27 cellular contexts compared by ENCODE assay signal in genomic region chr6:88145298-88145963, GRCh38. TPM values are rescaled to one million over a fixed set of nuclear protein-coding genes. Genes with fewer than 3 reads are reported as not detected.
A peak's percentile ranks its signal among the peaks of the same experiment; 100 is the strongest.
DNase-seq lines count a peak whose midpoint lies in the region; ATAC-seq, FAIRE-seq and TF ChIP-seq lines count a peak whose summit lies in the region.
"Had no signal": no experiment of that assay in that cellular context is flagged by ENCODE, and none has a peak within 500 bp of the region (broad histone marks: within the 10 kb centered on the region; RNA-seq: fewer than 3 reads in every experiment).

No MANE protein-coding gene starts in this region.

- H3K27ac ChIP-seq in OCI-LY1 (ENCODE audit: low read depth, low read length, poor library complexity, severe bottlenecking) (peak overlapping the region; percentile 1), gastrocnemius medialis (no peak overlapping the region)
- H3K27ac ChIP-seq: BLaER1, GM23248, HL-60, SJSA1 had no signal

- H3K9me3 ChIP-seq in OCI-LY1 (ENCODE audit: low read length) (no peaks in the 10 kb centered on the region), gastrocnemius medialis (no peaks in the 10 kb centered on the region), MG63 (no peaks in the 10 kb centered on the region)
- H3K9me3 ChIP-seq: BLaER1, SJSA1 had no signal

- H3F3A ChIP-seq in OCI-LY1 (ENCODE audit: insufficient read depth, low read length): peaks cover 12% of the 10 kb centered on the region; the same call in 1 of the 2 replicates

- DNase-seq in GM12892 (ENCODE audit: insufficient read length) (no peak), memory B cell (ENCODE audit: low spot score in 2 of 2) (no peak), gastrocnemius medialis (no peak), MG63 (no peak), COLO668 (lab: John Stamatoyannopoulos, UW; ENCODE audit: unreplicated experiment) (no peak)
- DNase-seq in effector memory CD8-positive, alpha-beta T cell: no peak
- DNase-seq: CD4-positive, alpha-beta T cell; GDM1; GM23248; H9; HFFc6; KG1; NCI-H1092 treated with DMSO at 0.1 percent for 48 hours; NCI-H1436 treated with DMSO at 0.1 percent for 48 hours; NCI-H2029; NCI-H2171; NCI-H345; NCI-H524; T-helper 1 cell had no signal

- H2AFZ ChIP-seq in OCI-LY1 (ENCODE audit: low read length): no peak overlapping the region
- H2AFZ ChIP-seq: GM23248 had no signal

- H3K27me3 Mint-ChIP-seq in memory B cell: no peaks in the 10 kb centered on the region
- H3K27me3 Mint-ChIP-seq in effector memory CD8-positive, alpha-beta T cell: peaks cover 17 to 48% of the 10 kb centered on the region in 2 donors

- intact Hi-C loops in gastrocnemius medialis (cut with DNase I; ENCODE audit: low total_unique reads): no loop called here

- TF ChIP-seq CTCF in OCI-LY1 (IDR thresholded peaks at IDR 0.05; ENCODE audit: low read length) (no peak), gastrocnemius medialis (IDR thresholded peaks at IDR 0.05 in 4 of 5, conservative IDR thresholded peaks at IDR 0.05 in 1 of 5) (no peak)

- H3K9ac ChIP-seq in OCI-LY1 (ENCODE audit: low read length): no peak overlapping the region
- H3K9ac ChIP-seq: BLaER1, GM23248 had no signal

- H4K20me1 ChIP-seq in OCI-LY1 (ENCODE audit: insufficient read depth, low read length): no peaks in the 10 kb centered on the region
- H4K20me1 ChIP-seq: BLaER1 had no signal

- in situ Hi-C loops in gastrocnemius medialis (cut with MboI; ENCODE audit: low sequenced_read_pairs in 4 of 4): no loop called here

- H3K9me2 ChIP-seq in OCI-LY1 (ENCODE audit: low read depth, low read length): no peaks in the 10 kb centered on the region

- FAIRE-seq in GM12892 (lab: Jason Lieb, UNC): peak; percentile 44
- FAIRE-seq: HepG2 had no signal

- H3K27me3 ChIP-seq in OCI-LY1 (ENCODE audit: insufficient read depth, low read length) (no peaks in the 10 kb centered on the region), gastrocnemius medialis (no peaks in the 10 kb centered on the region), MG63 (peaks cover 2% of the 10 kb centered on the region; the same call in 1 of the 2 replicates)
- H3K27me3 ChIP-seq: BLaER1, SJSA1 had no signal

- H3K4me3 Mint-ChIP-seq in memory B cell: no peak overlapping the region
- no peak overlapping the region for H3K4me3 Mint-ChIP-seq in effector memory CD8-positive, alpha-beta T cell
- H3K4me3 Mint-ChIP-seq: CD4-positive, alpha-beta T cell; H9; HFFc6 had no signal

- ATAC-seq in memory B cell (ENCODE audit: low read depth): no peak
- ATAC-seq in effector memory CD8-positive, alpha-beta T cell (replicated peaks): no peak
- no peak for ATAC-seq in gastrocnemius medialis
- ATAC-seq: HepG2, Right ventricle myocardium inferior had no signal

- H3K4me3 ChIP-seq in OCI-LY1 (ENCODE audit: low read depth, low read length, poor library complexity, severe bottlenecking) (no peak overlapping the region), gastrocnemius medialis (no peak overlapping the region), MG63 (no peak overlapping the region)
- H3K4me3 ChIP-seq: BLaER1, GM23248, SJSA1 had no signal

- H3K4me1 Mint-ChIP-seq in memory B cell: peaks cover 22% of the 10 kb centered on the region
- no peaks in the 10 kb centered on the region for H3K4me1 Mint-ChIP-seq in effector memory CD8-positive, alpha-beta T cell (ENCODE audit: low read depth in 2 of 2)

- peak overlapping the region; percentile 89 for H3K27ac Mint-ChIP-seq in memory B cell
- no peak overlapping the region for H3K27ac Mint-ChIP-seq in effector memory CD8-positive, alpha-beta T cell
- H3K27ac Mint-ChIP-seq: CD4-positive, alpha-beta T cell; H9; HFFc6 had no signal

- TF ChIP-seq POLR2A in GM12892 (IDR thresholded peaks at IDR 0.05; ENCODE audit: low read depth, low read length) (no peak), gastrocnemius medialis (IDR thresholded peaks at IDR 0.05) (no peak)

- no peak overlapping the region for H3K4me2 ChIP-seq in OCI-LY1 (ENCODE audit: low read length)
- H3K4me2 ChIP-seq: BLaER1 had no signal

- H3K36me3 Mint-ChIP-seq in memory B cell: peaks cover 4% of the 10 kb centered on the region
- H3K36me3 Mint-ChIP-seq in effector memory CD8-positive, alpha-beta T cell (ENCODE audit: insufficient read depth): no peaks in the 10 kb centered on the region

- H3K79me2 ChIP-seq in OCI-LY1 (ENCODE audit: insufficient read depth, low read length): no peaks in the 10 kb centered on the region

- H3K36me3 ChIP-seq in OCI-LY1 (ENCODE audit: insufficient read depth, low read length) (peaks cover 22% of the 10 kb centered on the region), gastrocnemius medialis (no peaks in the 10 kb centered on the region), MG63 (no peaks in the 10 kb centered on the region)
- H3K36me3 ChIP-seq: BLaER1, SJSA1 had no signal

- no peaks in the 10 kb centered on the region for H3K9me3 Mint-ChIP-seq in memory B cell
- H3K9me3 Mint-ChIP-seq in effector memory CD8-positive, alpha-beta T cell: no peaks in the 10 kb centered on the region
- H3K9me3 Mint-ChIP-seq: CD4-positive, alpha-beta T cell had no signal

- H3K4me1 ChIP-seq in OCI-LY1 (ENCODE audit: insufficient read depth, low read length, severe bottlenecking) (peaks cover 39% of the 10 kb centered on the region), gastrocnemius medialis (no peaks in the 10 kb centered on the region)
- H3K4me1 ChIP-seq: BLaER1, SJSA1 had no signal

RNA-seq across cellular contexts. Expression of gene CNR1, which starts 20.7 kb away (rescaled TPM):
- 3.4 TPM for polyA plus RNA-seq in GM12892 (2012; ENCODE audit: missing spikeins)
- total RNA-seq in gastrocnemius medialis: 1 to 10 TPM; 4.9 to 9.4 (median 5.9) TPM
- 0.07 and 0.72 TPM in 2 replicates for total RNA-seq in MG63 (2014; rRNA removed; shearing (Covaris generic); ENCODE audit: low replicate concordance)
- total RNA-seq: A673; CD4-positive, alpha-beta T cell; GM23248; HepG2; HFFc6; HT-29 had no signal
- polyA plus RNA-seq: GM23248, HepG2 had no signal
